ENCODE assay signal across 8 cellular contexts in genomic region chr9:112717669-112718331, GRCh38. TPM values are rescaled to one million over a fixed set of nuclear protein-coding genes. Genes with fewer than 3 reads are reported as not detected.
DNase-seq lines count a peak whose midpoint lies in the region; ATAC-seq and TF ChIP-seq lines count a peak whose summit lies in the region.

INIP (minus strand) TSS chr9:112718117; CDS start chr9:112716485, 1,632 bp downstream.

- CTCF ChIA-PET in BJ (lab: Yijun Ruan, JAX), result interaction anchor here (0.5 to 2.5 kb wide), 8 partner anchors 15 to 358 kb away, joined by 3 to 19 read pairs (median 4); partner anchors contain the start of gene SNX30
- CTCF ChIA-PET in activated CD4-positive, alpha-beta T cell treated with anti-CD3 and anti-CD28 coated beads for 36 hours (lab: Charles Lee), result interaction anchor here (0.6 to 2.0 kb wide), 8 partner anchors 10 to 744 kb away, joined by 3 to 8 read pairs (median 4); partner anchors contain the start of genes HSDL2 and SNX30

- peak within 1 kb of the TSS; percentile 97 for H3K27ac Mint-ChIP-seq in activated CD4-positive, alpha-beta T cell treated with anti-CD3 and anti-CD28 coated beads for 36 hours

- peak within 1 kb of the TSS; percentile 94 for H3K27ac ChIP-seq in cingulate gyrus (ENCODE audit: low read depth, low read length)

- no peaks in the 10 kb centered on the region for H3K9me3 Mint-ChIP-seq in activated CD4-positive, alpha-beta T cell treated with anti-CD3 and anti-CD28 coated beads for 36 hours (ENCODE audit: low read depth)

- peak; percentile 92 for ATAC-seq in HG03442 (IDR thresholded peaks at IDR 0.05; ENCODE audit: unreplicated experiment)
- ATAC-seq in activated CD4-positive, alpha-beta T cell treated with anti-CD3 and anti-CD28 coated beads for 36 hours, result peak; percentile 93
- peak; percentile 94 for ATAC-seq in left colon

- H3K36me3 ChIP-seq in BJ (ENCODE audit: control insufficient read depth, insufficient read depth, low read length), result peaks cover 1% of the 10 kb centered on the region; the same call in 1 of the 2 replicates

- H3K36me3 Mint-ChIP-seq in activated CD4-positive, alpha-beta T cell treated with anti-CD3 and anti-CD28 coated beads for 36 hours (ENCODE audit: low read depth), result peaks cover 10% of the 10 kb centered on the region

- peak within 1 kb of the TSS; percentile 89 for H3K4me3 Mint-ChIP-seq in activated CD4-positive, alpha-beta T cell treated with anti-CD3 and anti-CD28 coated beads for 36 hours

- peak within 1 kb of the TSS; percentile 77 for H3K4me3 ChIP-seq in BJ (ENCODE audit: low read depth, low read length)

- intact Hi-C loops in activated CD4-positive, alpha-beta T cell treated with anti-CD3 and anti-CD28 coated beads for 36 hours (cut with DNase I, micrococcal nuclease), result loop anchor here (1.0 to 10.0 kb wide), 15 partner anchors 33 to 1233 kb away; partner anchors contain the start of genes KIAA1958 (in 2 of the 2), PTBP3 (in 2 of the 2), SNX30 (in 2 of the 2) and UGCG (in 2 of the 2)
- intact Hi-C loops in left colon (cut with DNase I, micrococcal nuclease), result loop anchor here in 1 of 2 donors (10.0 kb wide), 1 partner anchor 343 kb away; no protein-coding TSS in a partner anchor

- TF ChIP-seq CTCF in BJ (IDR thresholded peaks at IDR 0.05; ENCODE audit: insufficient read depth, low read depth, low read length), result 0 out of 2 replicates have a peak, but pooled peaks have one; percentile 12

- POLR2A ChIA-PET in BJ (lab: Charles Lee), result interaction anchor here (0.8 kb wide), 1 partner anchor 35 kb away, joined by 19 read pairs; no protein-coding TSS in a partner anchor
- POLR2A ChIA-PET in activated CD4-positive, alpha-beta T cell treated with anti-CD3 and anti-CD28 coated beads for 36 hours (lab: Charles Lee), result interaction anchor here (0.6 to 1.2 kb wide), 4 partner anchors 75 to 547 kb away, joined by 3 to 5 read pairs (median 4); partner anchors contain the start of genes HSDL2 and KIAA1958

- H3K27me3 Mint-ChIP-seq in activated CD4-positive, alpha-beta T cell treated with anti-CD3 and anti-CD28 coated beads for 36 hours, result no peaks in the 10 kb centered on the region

- peaks cover 35% of the 10 kb centered on the region for H3K4me1 Mint-ChIP-seq in activated CD4-positive, alpha-beta T cell treated with anti-CD3 and anti-CD28 coated beads for 36 hours

- H3K27me3 ChIP-seq in BJ (ENCODE audit: control insufficient read depth, insufficient read depth, low read length), result no peaks in the 10 kb centered on the region

- DNase-seq in BJ (ENCODE audit: low read depth) (peak; percentile 77), GM19238 (ENCODE audit: insufficient read length, low spot score) (peak; percentile 86), NCI-H510A treated with DMSO at 0.1 percent for 48 hours (lab: John Stamatoyannopoulos, UW) (peak; percentile 91), left colon (peak; percentile 97 to 98)
- DNase-seq in activated CD4-positive, alpha-beta T cell treated with anti-CD3 and anti-CD28 coated beads for 36 hours, result peak; percentile 99
- peak; percentile 97 for DNase-seq in stimulated activated CD4-positive, alpha-beta T cell treated with anti-CD3 and anti-CD28 coated beads, Interleukin-1b, Interleukin-23, amount 100 ng/mL, for 48 hours

RNA-seq across cellular contexts. Expression of gene INIP, which starts in this region (rescaled TPM):
- 10.9 and 23.8 TPM in 2 replicates for polyA plus RNA-seq in BJ (2011; rRNA removed)
- polyA minus RNA-seq in BJ (2011; rRNA and poly(A)+ RNA removed), result 11.3 and 11.9 TPM in 2 replicates
- 10 to 100 TPM; 37.3 to 37.7 TPM for total RNA-seq in activated CD4-positive, alpha-beta T cell treated with anti-CD3 and anti-CD28 coated beads for 36 hours
- 10 to 100 TPM; 27.3 to 31.9 TPM for total RNA-seq in left colon

Comparison
In these comparisons a context has a peak if more than half of its experiments do, and no peak if none do; other contexts are left out.
1. Peak in every context shown above with its lines: DNase-seq, ATAC-seq, H3K4me3 ChIP-seq and H3K27ac ChIP-seq.